ENCODE assay signal across 1 cellular context in the genomic region with DNA sequence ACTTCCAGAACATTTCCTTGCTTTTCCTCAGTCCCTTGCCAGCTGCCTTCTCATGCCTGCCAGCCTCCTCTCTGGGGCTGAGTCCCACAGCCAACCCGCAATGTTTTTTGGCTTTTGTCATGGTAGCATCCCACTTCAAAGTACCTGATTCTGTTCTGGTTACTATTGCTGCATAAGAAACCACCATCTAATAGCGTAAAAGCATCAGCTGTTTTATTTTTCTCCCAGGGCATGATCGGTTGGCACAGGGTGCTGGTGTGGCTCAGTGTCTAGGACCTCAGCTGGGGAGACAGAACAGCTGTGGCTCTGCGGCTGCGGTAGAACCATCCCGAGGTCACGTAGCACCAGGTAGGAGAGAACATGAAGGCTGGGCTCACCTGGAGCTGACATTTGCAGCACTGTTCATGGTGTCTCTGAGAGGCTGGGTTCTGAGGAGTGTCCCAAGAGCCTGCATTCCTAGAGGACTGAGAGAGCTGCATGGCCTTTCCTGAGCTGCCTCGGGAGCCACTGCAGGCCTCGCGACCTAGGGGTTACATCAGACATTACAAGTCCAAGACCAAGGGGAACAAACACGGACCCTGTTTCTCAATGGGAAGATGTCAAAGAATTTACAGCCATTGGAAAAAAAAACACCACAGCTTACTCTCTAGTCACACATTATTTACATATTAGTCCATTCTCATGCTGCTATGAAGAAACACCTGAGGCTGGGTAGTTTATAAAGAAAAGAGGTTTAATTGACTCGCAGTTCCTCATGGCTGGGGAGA.
A peak's percentile ranks its signal among the peaks of the same experiment; 100 is the strongest.
TF ChIP-seq lines count a peak whose summit lies in the region.

No MANE protein-coding gene starts in this region.

TF ChIP-seq in HepG2, 621 proteins besides CTCF, POLR2A, EP300 and RAD21 (continued from another document):
- TF ChIP-seq, protein P1, sequence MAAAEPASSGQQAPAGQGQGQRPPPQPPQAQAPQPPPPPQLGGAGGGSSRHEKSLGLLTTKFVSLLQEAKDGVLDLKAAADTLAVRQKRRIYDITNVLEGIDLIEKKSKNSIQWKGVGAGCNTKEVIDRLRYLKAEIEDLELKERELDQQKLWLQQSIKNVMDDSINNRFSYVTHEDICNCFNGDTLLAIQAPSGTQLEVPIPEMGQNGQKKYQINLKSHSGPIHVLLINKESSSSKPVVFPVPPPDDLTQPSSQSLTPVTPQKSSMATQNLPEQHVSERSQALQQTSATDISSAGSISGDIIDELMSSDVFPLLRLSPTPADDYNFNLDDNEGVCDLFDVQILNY (CRISPR knock-in tag; conservative IDR thresholded peaks at IDR 0.05), result no peak
- TF ChIP-seq SNRNP70 (IDR thresholded peaks at IDR 0.05; ENCODE audit: low read depth, low read length) (no peak), BCL6 (CRISPR knock-in tag; IDR thresholded peaks at IDR 0.05) (peak; percentile 98), SAP130 (CRISPR knock-in tag; IDR thresholded peaks at IDR 0.05; ENCODE audit: low read depth) (peak; percentile 29; the same call in 1 of the 2 replicates), MAFK (conservative IDR thresholded peaks at IDR 0.05 in 1 of 2, IDR thresholded peaks at IDR 0.05 in 1 of 2; ENCODE audit: low read length in 2 of 2) (no peak), NFKBIZ (CRISPR knock-in tag; IDR thresholded peaks at IDR 0.05) (0 out of 2 replicates have a peak, but pooled peaks have one; percentile 43), RARA (CRISPR knock-in tag; IDR thresholded peaks at IDR 0.05) (peak; percentile 79), ZNF317 (CRISPR knock-in tag; IDR thresholded peaks at IDR 0.05) (no peak), DR1 (CRISPR knock-in tag; IDR thresholded peaks at IDR 0.05) (no peak), NAIF1 (CRISPR knock-in tag; IDR thresholded peaks at IDR 0.05; ENCODE audit: borderline replicate concordance) (no peak), RFXAP (CRISPR knock-in tag; IDR thresholded peaks at IDR 0.05; ENCODE audit: borderline replicate concordance) (no peak), ZNF367 (CRISPR knock-in tag; IDR thresholded peaks at IDR 0.05; ENCODE audit: borderline replicate concordance) (no peak), POLR2AphosphoS5 (IDR thresholded peaks at IDR 0.05; ENCODE audit: low read depth, low read length) (no peak), FOXA1 (IDR thresholded peaks at IDR 0.05) (no peak), FOXA1 (CRISPR knock-in tag; IDR thresholded peaks at IDR 0.05) (peak; percentile 23; the same call in 1 of the 2 replicates), ZFY (CRISPR knock-in tag; IDR thresholded peaks at IDR 0.05) (0 out of 2 replicates have a peak, but pooled peaks have one; percentile 30), FOSL2 (CRISPR knock-in tag; IDR thresholded peaks at IDR 0.05) (0 out of 2 replicates have a peak, but pooled peaks have one; percentile 18), HMG20A (CRISPR knock-in tag; IDR thresholded peaks at IDR 0.05; ENCODE audit: borderline replicate concordance) (peak; percentile 45; the same call in 1 of the 2 replicates), ELF1 (CRISPR knock-in tag; IDR thresholded peaks at IDR 0.05) (no peak), EZH2 (conservative IDR thresholded peaks at IDR 0.05; ENCODE audit: low read depth, low read length) (no peak), IRF2 (CRISPR knock-in tag; IDR thresholded peaks at IDR 0.05) (no peak), MTA3 (CRISPR knock-in tag; IDR thresholded peaks at IDR 0.05) (no peak), ZNF652 (CRISPR knock-in tag; IDR thresholded peaks at IDR 0.05; ENCODE audit: borderline replicate concordance, low read depth) (no peak), SKI (IDR thresholded peaks at IDR 0.05; ENCODE audit: partially characterized antibody) (peak; percentile 89), HNF4G (IDR thresholded peaks at IDR 0.05; ENCODE audit: borderline replicate concordance, low read depth, low read length) (no peak), HNF4G (CRISPR knock-in tag; IDR thresholded peaks at IDR 0.05; ENCODE audit: borderline replicate concordance, low read depth) (no peak), FOXA3 (CRISPR knock-in tag; IDR thresholded peaks at IDR 0.05) (0 out of 2 replicates have a peak, but pooled peaks have one; percentile 19), MAFG (CRISPR knock-in tag; IDR thresholded peaks at IDR 0.05) (no peak), ZNF446 (CRISPR knock-in tag; IDR thresholded peaks at IDR 0.05) (no peak), NR2F6 (IDR thresholded peaks at IDR 0.05) (no peak), NR2F6 (CRISPR knock-in tag; IDR thresholded peaks at IDR 0.05) (0 out of 2 replicates have a peak, but pooled peaks have one; percentile 29), ZNF124 (CRISPR knock-in tag; IDR thresholded peaks at IDR 0.05) (no peak), SP1 (IDR thresholded peaks at IDR 0.05) (no peak), SP1 (CRISPR knock-in tag; IDR thresholded peaks at IDR 0.05) (no peak), SOX6 (IDR thresholded peaks at IDR 0.05) (no peak), SOX6 (CRISPR knock-in tag; IDR thresholded peaks at IDR 0.05) (peak; percentile 34; the same call in 1 of the 2 replicates), ZC3H4 (CRISPR knock-in tag; IDR thresholded peaks at IDR 0.05; ENCODE audit: borderline replicate concordance) (no peak), SMC3 (IDR thresholded peaks at IDR 0.05; ENCODE audit: low read length) (peak; percentile 42), KLF12 (CRISPR knock-in tag; IDR thresholded peaks at IDR 0.05; ENCODE audit: borderline replicate concordance) (no peak), CEBPG (CRISPR knock-in tag; IDR thresholded peaks at IDR 0.05) (peak; percentile 60), ZNF644 (CRISPR knock-in tag; IDR thresholded peaks at IDR 0.05; ENCODE audit: low read depth) (0 out of 2 replicates have a peak, but pooled peaks have one; percentile 17), ZFYVE20 (CRISPR knock-in tag; IDR thresholded peaks at IDR 0.05; ENCODE audit: borderline replicate concordance, low read depth) (no peak), RXRB (CRISPR knock-in tag; IDR thresholded peaks at IDR 0.05; ENCODE audit: borderline replicate concordance) (peak; percentile 45; the same call in 1 of the 2 replicates), TBL1XR1 (IDR thresholded peaks at IDR 0.05; ENCODE audit: borderline replicate concordance, low read length, partially characterized antibody) (peak; percentile 90), CEBPB (IDR thresholded peaks at IDR 0.05; ENCODE audit: borderline replicate concordance, low read depth, low read length) (peak; percentile 60; the same call in 1 of the 2 replicates), ZNF567 (CRISPR knock-in tag; IDR thresholded peaks at IDR 0.05; ENCODE audit: borderline replicate concordance) (no peak), NCOA2 (CRISPR knock-in tag; IDR thresholded peaks at IDR 0.05) (peak; percentile 39; the same call in 1 of the 2 replicates), RORA (CRISPR knock-in tag; IDR thresholded peaks at IDR 0.05) (no peak)
- TF ChIP-seq, protein P2, sequence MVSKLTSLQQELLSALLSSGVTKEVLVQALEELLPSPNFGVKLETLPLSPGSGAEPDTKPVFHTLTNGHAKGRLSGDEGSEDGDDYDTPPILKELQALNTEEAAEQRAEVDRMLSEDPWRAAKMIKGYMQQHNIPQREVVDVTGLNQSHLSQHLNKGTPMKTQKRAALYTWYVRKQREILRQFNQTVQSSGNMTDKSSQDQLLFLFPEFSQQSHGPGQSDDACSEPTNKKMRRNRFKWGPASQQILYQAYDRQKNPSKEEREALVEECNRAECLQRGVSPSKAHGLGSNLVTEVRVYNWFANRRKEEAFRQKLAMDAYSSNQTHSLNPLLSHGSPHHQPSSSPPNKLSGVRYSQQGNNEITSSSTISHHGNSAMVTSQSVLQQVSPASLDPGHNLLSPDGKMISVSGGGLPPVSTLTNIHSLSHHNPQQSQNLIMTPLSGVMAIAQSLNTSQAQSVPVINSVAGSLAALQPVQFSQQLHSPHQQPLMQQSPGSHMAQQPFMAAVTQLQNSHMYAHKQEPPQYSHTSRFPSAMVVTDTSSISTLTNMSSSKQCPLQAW (CRISPR knock-in tag; IDR thresholded peaks at IDR 0.05), result no peak
- TF ChIP-seq, protein P3, sequence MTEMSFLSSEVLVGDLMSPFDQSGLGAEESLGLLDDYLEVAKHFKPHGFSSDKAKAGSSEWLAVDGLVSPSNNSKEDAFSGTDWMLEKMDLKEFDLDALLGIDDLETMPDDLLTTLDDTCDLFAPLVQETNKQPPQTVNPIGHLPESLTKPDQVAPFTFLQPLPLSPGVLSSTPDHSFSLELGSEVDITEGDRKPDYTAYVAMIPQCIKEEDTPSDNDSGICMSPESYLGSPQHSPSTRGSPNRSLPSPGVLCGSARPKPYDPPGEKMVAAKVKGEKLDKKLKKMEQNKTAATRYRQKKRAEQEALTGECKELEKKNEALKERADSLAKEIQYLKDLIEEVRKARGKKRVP (CRISPR knock-in tag; IDR thresholded peaks at IDR 0.05), result peak in 1 of 2 experiments; percentile 85; a peak in 2 of 4 replicates
- TF ChIP-seq, protein P4, sequence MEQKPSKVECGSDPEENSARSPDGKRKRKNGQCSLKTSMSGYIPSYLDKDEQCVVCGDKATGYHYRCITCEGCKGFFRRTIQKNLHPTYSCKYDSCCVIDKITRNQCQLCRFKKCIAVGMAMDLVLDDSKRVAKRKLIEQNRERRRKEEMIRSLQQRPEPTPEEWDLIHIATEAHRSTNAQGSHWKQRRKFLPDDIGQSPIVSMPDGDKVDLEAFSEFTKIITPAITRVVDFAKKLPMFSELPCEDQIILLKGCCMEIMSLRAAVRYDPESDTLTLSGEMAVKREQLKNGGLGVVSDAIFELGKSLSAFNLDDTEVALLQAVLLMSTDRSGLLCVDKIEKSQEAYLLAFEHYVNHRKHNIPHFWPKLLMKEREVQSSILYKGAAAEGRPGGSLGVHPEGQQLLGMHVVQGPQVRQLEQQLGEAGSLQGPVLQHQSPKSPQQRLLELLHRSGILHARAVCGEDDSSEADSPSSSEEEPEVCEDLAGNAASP (CRISPR knock-in tag; IDR thresholded peaks at IDR 0.05; ENCODE audit: borderline replicate concordance), result peak; percentile 32; the same call in 1 of the 2 replicates
- TF ChIP-seq, protein P5, sequence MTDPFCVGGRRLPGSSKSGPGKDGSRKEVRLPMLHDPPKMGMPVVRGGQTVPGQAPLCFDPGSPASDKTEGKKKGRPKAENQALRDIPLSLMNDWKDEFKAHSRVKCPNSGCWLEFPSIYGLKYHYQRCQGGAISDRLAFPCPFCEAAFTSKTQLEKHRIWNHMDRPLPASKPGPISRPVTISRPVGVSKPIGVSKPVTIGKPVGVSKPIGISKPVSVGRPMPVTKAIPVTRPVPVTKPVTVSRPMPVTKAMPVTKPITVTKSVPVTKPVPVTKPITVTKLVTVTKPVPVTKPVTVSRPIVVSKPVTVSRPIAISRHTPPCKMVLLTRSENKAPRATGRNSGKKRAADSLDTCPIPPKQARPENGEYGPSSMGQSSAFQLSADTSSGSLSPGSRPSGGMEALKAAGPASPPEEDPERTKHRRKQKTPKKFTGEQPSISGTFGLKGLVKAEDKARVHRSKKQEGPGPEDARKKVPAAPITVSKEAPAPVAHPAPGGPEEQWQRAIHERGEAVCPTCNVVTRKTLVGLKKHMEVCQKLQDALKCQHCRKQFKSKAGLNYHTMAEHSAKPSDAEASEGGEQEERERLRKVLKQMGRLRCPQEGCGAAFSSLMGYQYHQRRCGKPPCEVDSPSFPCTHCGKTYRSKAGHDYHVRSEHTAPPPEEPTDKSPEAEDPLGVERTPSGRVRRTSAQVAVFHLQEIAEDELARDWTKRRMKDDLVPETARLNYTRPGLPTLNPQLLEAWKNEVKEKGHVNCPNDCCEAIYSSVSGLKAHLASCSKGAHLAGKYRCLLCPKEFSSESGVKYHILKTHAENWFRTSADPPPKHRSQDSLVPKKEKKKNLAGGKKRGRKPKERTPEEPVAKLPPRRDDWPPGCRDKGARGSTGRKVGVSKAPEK (CRISPR knock-in tag; IDR thresholded peaks at IDR 0.05; ENCODE audit: borderline replicate concordance), result no peak
- TF ChIP-seq, protein P6, sequence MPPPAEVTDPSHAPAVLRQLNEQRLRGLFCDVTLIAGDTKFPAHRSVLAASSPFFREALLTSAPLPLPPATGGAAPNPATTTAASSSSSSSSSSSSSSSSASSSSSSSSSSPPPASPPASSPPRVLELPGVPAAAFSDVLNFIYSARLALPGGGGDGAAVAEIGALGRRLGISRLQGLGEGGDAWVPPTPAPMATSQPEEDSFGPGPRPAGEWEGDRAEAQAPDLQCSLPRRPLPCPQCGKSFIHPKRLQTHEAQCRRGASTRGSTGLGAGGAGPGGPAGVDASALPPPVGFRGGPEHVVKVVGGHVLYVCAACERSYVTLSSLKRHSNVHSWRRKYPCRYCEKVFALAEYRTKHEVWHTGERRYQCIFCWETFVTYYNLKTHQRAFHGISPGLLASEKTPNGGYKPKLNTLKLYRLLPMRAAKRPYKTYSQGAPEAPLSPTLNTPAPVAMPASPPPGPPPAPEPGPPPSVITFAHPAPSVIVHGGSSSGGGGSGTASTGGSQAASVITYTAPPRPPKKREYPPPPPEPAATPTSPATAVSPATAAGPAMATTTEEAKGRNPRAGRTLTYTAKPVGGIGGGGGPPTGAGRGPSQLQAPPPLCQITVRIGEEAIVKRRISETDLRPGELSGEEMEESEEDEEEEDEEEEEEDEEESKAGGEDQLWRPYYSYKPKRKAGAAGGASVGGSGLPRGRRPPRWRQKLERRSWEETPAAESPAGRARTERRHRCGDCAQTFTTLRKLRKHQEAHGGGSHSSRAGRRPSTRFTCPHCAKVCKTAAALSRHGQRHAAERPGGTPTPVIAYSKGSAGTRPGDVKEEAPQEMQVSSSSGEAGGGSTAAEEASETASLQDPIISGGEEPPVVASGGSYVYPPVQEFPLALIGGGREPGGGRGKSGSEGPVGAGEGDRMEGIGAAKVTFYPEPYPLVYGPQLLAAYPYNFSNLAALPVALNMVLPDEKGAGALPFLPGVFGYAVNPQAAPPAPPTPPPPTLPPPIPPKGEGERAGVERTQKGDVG (CRISPR knock-in tag; IDR thresholded peaks at IDR 0.05; ENCODE audit: borderline replicate concordance), result no peak
- TF ChIP-seq, protein P7, sequence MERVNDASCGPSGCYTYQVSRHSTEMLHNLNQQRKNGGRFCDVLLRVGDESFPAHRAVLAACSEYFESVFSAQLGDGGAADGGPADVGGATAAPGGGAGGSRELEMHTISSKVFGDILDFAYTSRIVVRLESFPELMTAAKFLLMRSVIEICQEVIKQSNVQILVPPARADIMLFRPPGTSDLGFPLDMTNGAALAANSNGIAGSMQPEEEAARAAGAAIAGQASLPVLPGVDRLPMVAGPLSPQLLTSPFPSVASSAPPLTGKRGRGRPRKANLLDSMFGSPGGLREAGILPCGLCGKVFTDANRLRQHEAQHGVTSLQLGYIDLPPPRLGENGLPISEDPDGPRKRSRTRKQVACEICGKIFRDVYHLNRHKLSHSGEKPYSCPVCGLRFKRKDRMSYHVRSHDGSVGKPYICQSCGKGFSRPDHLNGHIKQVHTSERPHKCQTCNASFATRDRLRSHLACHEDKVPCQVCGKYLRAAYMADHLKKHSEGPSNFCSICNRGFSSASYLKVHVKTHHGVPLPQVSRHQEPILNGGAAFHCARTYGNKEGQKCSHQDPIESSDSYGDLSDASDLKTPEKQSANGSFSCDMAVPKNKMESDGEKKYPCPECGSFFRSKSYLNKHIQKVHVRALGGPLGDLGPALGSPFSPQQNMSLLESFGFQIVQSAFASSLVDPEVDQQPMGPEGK (CRISPR knock-in tag; IDR thresholded peaks at IDR 0.05), result no peak
- TF ChIP-seq, protein P8, sequence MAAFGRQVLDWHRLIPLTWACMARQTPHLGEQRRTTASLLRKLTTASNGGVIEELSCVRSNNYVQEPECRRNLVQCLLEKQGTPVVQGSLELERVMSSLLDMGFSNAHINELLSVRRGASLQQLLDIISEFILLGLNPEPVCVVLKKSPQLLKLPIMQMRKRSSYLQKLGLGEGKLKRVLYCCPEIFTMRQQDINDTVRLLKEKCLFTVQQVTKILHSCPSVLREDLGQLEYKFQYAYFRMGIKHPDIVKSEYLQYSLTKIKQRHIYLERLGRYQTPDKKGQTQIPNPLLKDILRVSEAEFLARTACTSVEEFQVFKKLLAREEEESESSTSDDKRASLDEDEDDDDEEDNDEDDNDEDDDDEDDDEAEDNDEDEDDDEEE (CRISPR knock-in tag; IDR thresholded peaks at IDR 0.05), result no peak
TF ChIP-seq in HepG2: peak in this region for 30.
